Comparison of ENCODE assay signal across 2 cellular contexts in the genomic region with DNA sequence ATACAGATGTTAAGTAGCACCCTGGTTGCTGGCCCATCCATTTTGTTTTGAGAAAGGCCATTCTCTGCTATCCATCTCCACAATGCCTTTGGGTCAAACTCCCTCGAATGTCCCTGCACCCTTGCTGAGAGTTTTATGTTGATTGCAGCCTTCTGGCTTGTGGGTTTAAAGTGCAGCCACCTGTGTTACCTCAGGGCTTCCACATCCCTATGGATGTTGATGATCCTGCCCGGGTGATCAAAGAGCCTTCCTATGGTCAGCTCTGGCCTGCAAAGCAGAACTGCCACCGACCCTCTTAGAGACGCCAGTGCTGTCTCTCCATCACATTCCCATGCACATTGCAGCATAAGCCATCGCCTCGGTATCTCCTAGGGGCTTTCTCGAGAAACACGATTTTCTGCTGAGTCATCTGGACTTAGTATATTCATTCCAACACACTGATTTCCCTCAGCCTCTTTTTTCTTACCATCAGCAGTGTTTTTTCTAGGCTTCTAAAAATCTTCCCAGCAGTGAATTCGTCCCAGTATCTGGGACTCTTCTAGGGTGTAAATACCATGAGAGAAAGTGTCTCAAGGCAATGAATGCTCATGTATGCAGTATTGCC.
TF ChIP-seq lines count a peak whose summit lies in the region.

No MANE protein-coding gene starts in this region.

TF ChIP-seq in A549, 52 proteins besides CTCF, POLR2A, EP300 and RAD21:
- TF ChIP-seq NFE2L2 (conservative IDR thresholded peaks at IDR 0.05; ENCODE audit: low read length) (peak; percentile 83), MAFK (IDR thresholded peaks at IDR 0.05; ENCODE audit: partially characterized antibody) (peak; percentile 90), CEBPB (IDR thresholded peaks at IDR 0.05) (no peak)
TF ChIP-seq in A549: peak in this region for 2.

TF ChIP-seq in H1, 55 proteins besides CTCF, POLR2A, EP300 and RAD21:
- TF ChIP-seq EZH2 (IDR thresholded peaks at IDR 0.05; ENCODE audit: low read depth, low read length, severe bottlenecking) (no peak), BACH1 (IDR thresholded peaks at IDR 0.05; ENCODE audit: low read length) (peak; percentile 30; the same call in 1 of the 2 replicates), MAFK (IDR thresholded peaks at IDR 0.05; ENCODE audit: low read depth, low read length) (peak; percentile 62)
TF ChIP-seq in H1: peak in this region for 2.
